8 cellular contexts compared by ENCODE assay signal in genomic region chr10:6151087-6151977, GRCh38. TPM values are rescaled to one million over a fixed set of nuclear protein-coding genes. Genes with fewer than 3 reads are reported as not detected.
DNase-seq lines count a peak whose midpoint lies in the region; ATAC-seq and TF ChIP-seq lines count a peak whose summit lies in the region.

No MANE protein-coding gene starts in this region.

- H3K27ac ChIP-seq in C4-2B (no peak overlapping the region), breast epithelium (peak overlapping the region; percentile 13 to 61)

- H3K4me3 ChIP-seq in breast epithelium = peak overlapping the region in 1 of 3 donors; percentile 31

- H3K27me3 ChIP-seq in breast epithelium = no peaks in the 10 kb centered on the region

- TF ChIP-seq POLR2A in breast epithelium (IDR thresholded peaks at IDR 0.05) = no peak

- ATAC-seq in GM18909 (IDR thresholded peaks at IDR 0.05; ENCODE audit: poor library complexity, unreplicated experiment) (peak; percentile 75), HG03095 (IDR thresholded peaks at IDR 0.05; ENCODE audit: unreplicated experiment) (peak; percentile 64)

- no peaks in the 10 kb centered on the region for H3K9me3 ChIP-seq in breast epithelium

- H3K4me1 ChIP-seq in breast epithelium = no peaks in the 10 kb centered on the region

- TF ChIP-seq CTCF in C4-2B (conservative IDR thresholded peaks at IDR 0.05) = peak; percentile 77
- TF ChIP-seq CTCF in breast epithelium (IDR thresholded peaks at IDR 0.05) = peak in 1 of 3 donors; percentile 46

- in situ Hi-C loops in SK-MEL-5 (cut with HindIII; ENCODE audit: low pct_unique_long_range_greater_than_20kb, low sequenced_read_pairs) = no loop called here

- intact Hi-C loops in breast epithelium (cut with DNase I; ENCODE audit: low total_unique reads) = no loop called here

- DNase-seq in SK-MEL-5 (ENCODE audit: low read depth, low spot score) (peak; percentile 70), breast epithelium (ENCODE audit: low spot score in 2 of 2) (no peak), islet precursor cell (peak; percentile 89), NCI-H1417 treated with DMSO at 0.1 percent for 48 hours (lab: John Stamatoyannopoulos, UW) (no peak)
- DNase-seq in stimulated activated CD4-positive, alpha-beta T cell treated with anti-CD3 and anti-CD28 coated beads, Interleukin-4, amount 100 ng/mL, for 1 hour = peak; percentile 39

- no peaks in the 10 kb centered on the region for H3K36me3 ChIP-seq in breast epithelium

RNA-seq across cellular contexts. Expression of gene PFKFB3, which starts 51.4 kb away (rescaled TPM):
- 17.9 and 22.8 TPM in 2 replicates for total RNA-seq in SK-MEL-5 (2014; rRNA removed; shearing (Covaris generic))
- polyA plus RNA-seq in SK-MEL-5 (2015; cell fraction: cytosol; rRNA removed) = 43.7 and 315 TPM in 2 replicates
- polyA plus RNA-seq in SK-MEL-5 (2015; cell fraction: nucleus; rRNA removed) = 48.8 and 50.4 TPM in 2 replicates
- 100 to 1,000 TPM in 2 of 3 donors, 10 to 100 TPM in 1; 94.8 to 240 (median 144) TPM for total RNA-seq in breast epithelium

Comparison
In these comparisons a context has a peak if more than half of its experiments do, and no peak if none do; other contexts are left out.
1. DNase-seq: peak in SK-MEL-5 (single experiment), islet precursor cell (single experiment) and stimulated activated CD4-positive, alpha-beta T cell treated with anti-CD3 and anti-CD28 coated beads, Interleukin-4, amount 100 ng/mL, for 1 hour (single experiment); none in breast epithelium (0 of 2) and NCI-H1417 treated with DMSO at 0.1 percent for 48 hours (single experiment).